In the genomic region with DNA sequence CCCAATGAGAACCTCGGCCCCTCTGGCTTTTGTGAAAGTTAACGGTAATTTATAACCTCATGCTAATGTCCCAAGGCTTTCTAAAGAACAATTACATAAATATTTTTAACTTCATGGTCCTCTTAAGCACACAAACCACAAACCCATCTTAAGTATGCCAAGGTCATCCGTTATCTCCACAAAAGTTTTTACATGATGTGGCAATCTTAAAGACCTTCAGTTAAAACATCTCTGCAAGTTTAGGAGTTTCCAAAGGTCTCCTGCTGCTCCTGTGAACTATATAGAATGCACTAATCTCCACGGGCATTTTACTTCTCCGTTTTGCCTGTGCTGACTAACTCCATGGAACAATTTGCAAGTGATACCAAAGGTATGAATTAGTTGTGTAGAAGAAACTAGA, we compare ENCODE assay signal across 16 cellular contexts.
"Had no signal": no experiment of that assay in that cellular context is flagged by ENCODE, and none has a peak within 500 bp of the region (broad histone marks: within the 10 kb centered on the region; RNA-seq: fewer than 3 reads in every experiment).

No MANE protein-coding gene starts in this region.

- H3K9me3 ChIP-seq: body of pancreas, neutrophil, right atrium auricular region, tibial artery had no signal

- H3K4me1 Mint-ChIP-seq: central memory CD8-positive, alpha-beta T cell; immature natural killer cell; naive thymus-derived CD4-positive, alpha-beta T cell had no signal

- H3K27me3 ChIP-seq: body of pancreas, right atrium auricular region, tibial artery had no signal

- H3K4me3 ChIP-seq: body of pancreas, lung, right atrium auricular region, smooth muscle cell, tibial artery had no signal

- H3K27me3 Mint-ChIP-seq: activated CD4-positive, alpha-beta memory T cell treated with anti-CD3 and anti-CD28 coated beads for 36 hours; central memory CD8-positive, alpha-beta T cell; dendritic cell treated with granulocyte-macrophage colony-stimulating factor and Interleukin-4, amounts not matched to agents 40 ng/mL and 50 ng/mL, for 4 days; effector memory CD8-positive, alpha-beta T cell had no signal

- DNase-seq: activated CD4-positive, alpha-beta memory T cell treated with anti-CD3 and anti-CD28 coated beads for 36 hours; activated CD8-positive, alpha-beta memory T cell treated with anti-CD3 and anti-CD28 coated beads, Interleukin-2, amount 50 U/mL, for 48 hours; body of pancreas; effector memory CD8-positive, alpha-beta T cell; immature natural killer cell; left cardiac atrium; naive thymus-derived CD4-positive, alpha-beta T cell; SW 1271; tibial artery had no signal

- H3K36me3 Mint-ChIP-seq: activated CD4-positive, alpha-beta memory T cell treated with anti-CD3 and anti-CD28 coated beads for 36 hours; immature natural killer cell; naive thymus-derived CD4-positive, alpha-beta T cell had no signal

- H3K27ac Mint-ChIP-seq: activated CD4-positive, alpha-beta memory T cell treated with anti-CD3 and anti-CD28 coated beads for 36 hours; dendritic cell treated with granulocyte-macrophage colony-stimulating factor and Interleukin-4, amounts not matched to agents 40 ng/mL and 50 ng/mL, for 4 days; effector memory CD8-positive, alpha-beta T cell; immature natural killer cell; naive thymus-derived CD4-positive, alpha-beta T cell; T-helper 2 cell treated with Interferon-gamma antibody and Interleukin-4, amounts not matched to agents 5 μg/mL and 100 μg/mL, for 36 hours had no signal

- H3K36me3 ChIP-seq: neutrophil, right atrium auricular region, tibial artery had no signal

- H3K4me3 Mint-ChIP-seq: activated CD4-positive, alpha-beta memory T cell treated with anti-CD3 and anti-CD28 coated beads for 36 hours; central memory CD8-positive, alpha-beta T cell; dendritic cell treated with granulocyte-macrophage colony-stimulating factor and Interleukin-4, amounts not matched to agents 40 ng/mL and 50 ng/mL, for 4 days; effector memory CD8-positive, alpha-beta T cell; immature natural killer cell; naive thymus-derived CD4-positive, alpha-beta T cell; T-helper 2 cell treated with Interferon-gamma antibody and Interleukin-4, amounts not matched to agents 5 μg/mL and 100 μg/mL, for 36 hours had no signal

- H3K4me1 ChIP-seq: body of pancreas had no signal

- H3K9me3 Mint-ChIP-seq: dendritic cell treated with granulocyte-macrophage colony-stimulating factor and Interleukin-4, amounts not matched to agents 40 ng/mL and 50 ng/mL, for 4 days; immature natural killer cell had no signal
